9 cellular contexts compared by ENCODE assay signal in genomic region chr15:31396881-31397560, GRCh38.
A peak's percentile ranks its signal among the peaks of the same experiment; 100 is the strongest.
DNase-seq lines count a peak whose midpoint lies in the region; ATAC-seq and TF ChIP-seq lines count a peak whose summit lies in the region.
"Had no signal": no experiment of that assay in that cellular context is flagged by ENCODE, and none has a peak within 500 bp of the region (broad histone marks: within the 10 kb centered on the region; RNA-seq: fewer than 3 reads in every experiment).

No MANE protein-coding gene starts in this region.

- H3K4me1 Mint-ChIP-seq in activated B cell treated with CpG ODN at 0.5 μM for 24 hours, result peaks cover 15% of the 10 kb centered on the region

- H3K36me3 ChIP-seq in right atrium auricular region, result no peaks in the 10 kb centered on the region

- intact Hi-C loops in activated B cell treated with CpG ODN at 0.5 μM for 24 hours (cut with micrococcal nuclease), result no loop called here

- POLR2A ChIA-PET in activated B cell treated with CpG ODN at 0.5 μM for 24 hours (lab: Charles Lee), result no interaction called here

- DNase-seq in DMS53 (lab: John Stamatoyannopoulos, UW), result peak; percentile 69
- DNase-seq in NCI-H1092 (lab: John Stamatoyannopoulos, UW), result peak; percentile 48
- no peak for DNase-seq in activated B cell treated with CpG ODN at 0.5 μM for 24 hours
- peak; percentile 98 for DNase-seq in right atrium auricular region (ENCODE audit: low spot score)
- peak; percentile 75 for DNase-seq in retina
- no peak for DNase-seq in NCI-H226
- no peak for DNase-seq in NK-92 (lab: John Stamatoyannopoulos, UW; ENCODE audit: unreplicated experiment)

- no peaks in the 10 kb centered on the region for H3K27me3 ChIP-seq in right atrium auricular region

- ATAC-seq in activated B cell treated with CpG ODN at 0.5 μM for 24 hours (ENCODE audit: low read depth) (no peak), GM18873 (IDR thresholded peaks at IDR 0.05; ENCODE audit: low FRiP score, unreplicated experiment) (no peak)

- H3K4me3 ChIP-seq in right atrium auricular region, result peak overlapping the region in 1 of 2 donors; percentile 14

- H3K27ac ChIP-seq in right atrium auricular region, result peak overlapping the region; percentile 86 to 93

- H3K27ac Mint-ChIP-seq in activated B cell treated with CpG ODN at 0.5 μM for 24 hours, result no peak overlapping the region

- CTCF ChIA-PET in activated B cell treated with CpG ODN at 0.5 μM for 24 hours (lab: Charles Lee), result interaction anchor here (0.6 to 1.6 kb wide), 3 partner anchors 38 to 182 kb away, joined by 3 to 7 read pairs (median 3); no protein-coding TSS in a partner anchor

- H3K9me3 Mint-ChIP-seq in activated B cell treated with CpG ODN at 0.5 μM for 24 hours, result no peaks in the 10 kb centered on the region

- TF ChIP-seq CTCF in activated B cell treated with CpG ODN at 0.5 μM for 24 hours (IDR thresholded peaks at IDR 0.05), result no peak
- TF ChIP-seq CTCF in right atrium auricular region (IDR thresholded peaks at IDR 0.05), result peak in 1 of 2 donors; percentile 61

- no peaks in the 10 kb centered on the region for H3K27me3 Mint-ChIP-seq in activated B cell treated with CpG ODN at 0.5 μM for 24 hours

- H3K36me3 Mint-ChIP-seq in activated B cell treated with CpG ODN at 0.5 μM for 24 hours (ENCODE audit: low read depth), result no peaks in the 10 kb centered on the region
- H3K36me3 Mint-ChIP-seq: immature natural killer cell had no signal

- H3K4me3 Mint-ChIP-seq in activated B cell treated with CpG ODN at 0.5 μM for 24 hours, result peak overlapping the region; percentile 41

- H3K4me1 ChIP-seq in right atrium auricular region, result peaks cover 0 to 46% of the 10 kb centered on the region in 2 donors

- no peaks in the 10 kb centered on the region for H3K9me3 ChIP-seq in right atrium auricular region

Comparison
In these comparisons a context has a peak if more than half of its experiments do, and no peak if none do; other contexts are left out.
1. DNase-seq: peak in DMS53 (single experiment), NCI-H1092 (single experiment), right atrium auricular region (single experiment) and retina (single experiment); none in activated B cell treated with CpG ODN at 0.5 μM for 24 hours (single experiment), NCI-H226 (single experiment) and NK-92 (single experiment).